17 cellular contexts compared by ENCODE assay signal in genomic region chr11:78425436-78425835, GRCh38. TPM values are rescaled to one million over a fixed set of nuclear protein-coding genes. Genes with fewer than 3 reads are reported as not detected.
DNase-seq lines count a peak whose midpoint lies in the region; ATAC-seq and TF ChIP-seq lines count a peak whose summit lies in the region.
"Had no signal": no experiment of that assay in that cellular context is flagged by ENCODE, and none has a peak within 500 bp of the region (broad histone marks: within the 10 kb centered on the region; RNA-seq: fewer than 3 reads in every experiment).

No MANE protein-coding gene starts in this region.

- no peak for TF ChIP-seq EP300 in upper lobe of left lung (IDR thresholded peaks at IDR 0.05)

- H3K4me1 Mint-ChIP-seq in endodermal cell: peaks cover 51% of the 10 kb centered on the region

- no peaks in the 10 kb centered on the region for H3K27me3 Mint-ChIP-seq in endodermal cell (ENCODE audit: insufficient read depth)
- H3K27me3 Mint-ChIP-seq: IgD-negative memory B cell had no signal

- no peak for TF ChIP-seq POLR2A in upper lobe of left lung (IDR thresholded peaks at IDR 0.05)

- H3K27ac ChIP-seq in right cardiac atrium (ENCODE audit: low read length) (no peak overlapping the region), lower lobe of right lung (peak overlapping the region; percentile 54), upper lobe of left lung (peak overlapping the region; percentile 59 to 73 (median 60)), endodermal cell (ENCODE audit: low read depth, low read length) (no peak overlapping the region)
- H3K27ac ChIP-seq: parathyroid adenoma had no signal

- H3K4me3 ChIP-seq in right cardiac atrium (ENCODE audit: low read length): no peak overlapping the region
- no peak overlapping the region for H3K4me3 ChIP-seq in lower lobe of right lung
- no peak overlapping the region for H3K4me3 ChIP-seq in upper lobe of left lung
- H3K4me3 ChIP-seq in endodermal cell (ENCODE audit: low read length): no peak overlapping the region
- H3K4me3 ChIP-seq: MG63 had no signal

- H3K36me3 ChIP-seq in lower lobe of right lung (no peaks in the 10 kb centered on the region), upper lobe of left lung (no peaks in the 10 kb centered on the region), endodermal cell (ENCODE audit: control insufficient read depth, insufficient read depth, low read length) (no peaks in the 10 kb centered on the region)
- H3K36me3 ChIP-seq: MG63 had no signal

- H3K9me3 Mint-ChIP-seq in endodermal cell: no peaks in the 10 kb centered on the region
- H3K9me3 Mint-ChIP-seq: CD4-positive, CD25-positive, alpha-beta regulatory T cell; IgD-negative memory B cell; naive thymus-derived CD8-positive, alpha-beta T cell; WTC11 had no signal

- peak; percentile 42 for ATAC-seq in left ventricle myocardium superior
- no peak for ATAC-seq in right cardiac atrium
- peak; percentile 50; the same call in 2 of the 3 replicates for ATAC-seq in SK-N-SH treated with all-trans-retinoic acid at 6 μM for 48 hours
- ATAC-seq in lower lobe of right lung: no peak
- ATAC-seq in upper lobe of left lung (ENCODE audit: low FRiP score in 2 of 2): peak in 1 of 2 donors; percentile 32
- ATAC-seq: naive thymus-derived CD8-positive, alpha-beta T cell; WTC11 had no signal

- H3K9ac ChIP-seq in endodermal cell (ENCODE audit: extremely low read depth, low read length, poor library complexity, severe bottlenecking): no peak overlapping the region
- H3K9ac ChIP-seq: parathyroid adenoma had no signal

- H3K36me3 Mint-ChIP-seq in endodermal cell (ENCODE audit: low read depth): no peaks in the 10 kb centered on the region
- H3K36me3 Mint-ChIP-seq: WTC11 had no signal

- H3K4me1 ChIP-seq in right cardiac atrium (ENCODE audit: control insufficient read depth, insufficient read depth, low read length): no peaks in the 10 kb centered on the region
- H3K4me1 ChIP-seq in lower lobe of right lung: peaks cover 19% of the 10 kb centered on the region
- peaks cover 0 to 11% (median 4%) of the 10 kb centered on the region in 4 donors for H3K4me1 ChIP-seq in upper lobe of left lung
- H3K4me1 ChIP-seq in endodermal cell (ENCODE audit: control insufficient read depth, insufficient read depth, low read length): peaks cover 22% of the 10 kb centered on the region
- H3K4me1 ChIP-seq: parathyroid adenoma had no signal

- H3K9me3 ChIP-seq in right cardiac atrium (ENCODE audit: control insufficient read depth, low read length): no peaks in the 10 kb centered on the region
- no peaks in the 10 kb centered on the region for H3K9me3 ChIP-seq in lower lobe of right lung
- no peaks in the 10 kb centered on the region for H3K9me3 ChIP-seq in upper lobe of left lung
- no peaks in the 10 kb centered on the region for H3K9me3 ChIP-seq in endodermal cell (ENCODE audit: control insufficient read depth, low read length)
- H3K9me3 ChIP-seq: MG63 had no signal

- no peak overlapping the region for H3K27ac Mint-ChIP-seq in endodermal cell
- H3K27ac Mint-ChIP-seq: CD4-positive, CD25-positive, alpha-beta regulatory T cell had no signal

- no peak for DNase-seq in left ventricle myocardium superior
- no peak for DNase-seq in right cardiac atrium
- DNase-seq in lower lobe of right lung: no peak
- DNase-seq in upper lobe of left lung: no peak
- no peak for DNase-seq in stimulated activated CD4-positive, alpha-beta T cell treated with anti-CD3 and anti-CD28 coated beads, Interleukin-15, amount 100 ng/mL, for 24 hours
- no peak for DNase-seq in stimulated activated CD4-positive, alpha-beta T cell treated with anti-CD3 and anti-CD28 coated beads, Interleukin-4, amount 100 ng/mL, for 24 hours
- DNase-seq in endodermal cell: no peak
- DNase-seq: activated CD4-positive, alpha-beta T cell treated with anti-CD3 and anti-CD28 coated beads, Interleukin-2, amount 50 U/mL, for 48 hours; MG63; naive thymus-derived CD8-positive, alpha-beta T cell; NCI-H1436 treated with DMSO at 0.1 percent for 48 hours; NCI-H748 treated with DMSO at 0.1 percent for 48 hours had no signal

- H3K27me3 ChIP-seq in right cardiac atrium (ENCODE audit: control insufficient read depth, insufficient read depth) (no peaks in the 10 kb centered on the region), lower lobe of right lung (ENCODE audit: low read depth) (no peaks in the 10 kb centered on the region), upper lobe of left lung (no peaks in the 10 kb centered on the region), endodermal cell (ENCODE audit: control insufficient read depth, insufficient read depth, low read length, poor library complexity, severe bottlenecking) (no peaks in the 10 kb centered on the region)
- H3K27me3 ChIP-seq: MG63 had no signal

- intact Hi-C loops in left ventricle myocardium superior (cut with micrococcal nuclease) (no loop called here), right cardiac atrium (cut with DNase I) (loop anchor here in 3 of 4 donors (10.0 kb wide), 1 partner anchor 139 kb away; no protein-coding TSS in a partner anchor), lower lobe of right lung (cut with DNase I) (no loop called here)

- 39% methylated on average over 3 of the region's 3 CpGs for WGBS in right cardiac atrium
- WGBS in upper lobe of left lung, 2 donors: 55 to 59% methylated on average over 3 of the region's 3 CpGs
- 78 to 97% methylated on average over 2 to 3 of the region's 3 CpGs for WGBS in endodermal cell (ENCODE audit: insufficient coverage in 1 of 2, insufficient read length in 1 of 2), 2 experiments

- TF ChIP-seq CTCF in lower lobe of right lung (IDR thresholded peaks at IDR 0.05) (no peak), upper lobe of left lung (IDR thresholded peaks at IDR 0.05) (no peak), endodermal cell (conservative IDR thresholded peaks at IDR 0.05) (no peak)

- H3K4me3 Mint-ChIP-seq in endodermal cell: no peak overlapping the region
- H3K4me3 Mint-ChIP-seq: CD4-positive, CD25-positive, alpha-beta regulatory T cell; WTC11 had no signal

TF ChIP-seq in SK-N-SH treated with all-trans-retinoic acid at 6 μM for 48 hours, 23 proteins besides CTCF, POLR2A, EP300 and RAD21 (continues in another document):
- TF ChIP-seq ESRRG (CRISPR knock-in tag; IDR thresholded peaks at IDR 0.05) (no peak), CSRNP3 (CRISPR knock-in tag; IDR thresholded peaks at IDR 0.05) (no peak), ZFP30 (CRISPR knock-in tag; IDR thresholded peaks at IDR 0.05) (no peak), ISL1 (CRISPR knock-in tag; IDR thresholded peaks at IDR 0.05) (no peak), PATZ1 (CRISPR knock-in tag; IDR thresholded peaks at IDR 0.05; ENCODE audit: borderline replicate concordance) (no peak), SNAI2 (CRISPR knock-in tag; IDR thresholded peaks at IDR 0.05) (peak; percentile 66; the same call in 1 of the 2 replicates), ZNF8 (CRISPR knock-in tag; IDR thresholded peaks at IDR 0.05) (peak; percentile 74; the same call in 1 of the 2 replicates)

RNA-seq across cellular contexts. Expression of gene GAB2, which starts 7.8 kb away (rescaled TPM):
- total RNA-seq in left ventricle myocardium superior (17.2 TPM), right cardiac atrium (10 to 100 TPM; 16.9 to 37.3 (median 24.3) TPM), lower lobe of right lung (64.2 TPM), upper lobe of left lung (10 to 100 TPM; 40.9 to 76.6 (median 50.4) TPM), endodermal cell (10 to 100 TPM; 26.9 to 62.8 TPM)
- 7.5 TPM for polyA plus RNA-seq in right cardiac atrium
- 23.2 TPM for polyA plus RNA-seq in endodermal cell (2013, experiment 1 of 2)
- 27.1 TPM for polyA plus RNA-seq in endodermal cell (2013, experiment 2 of 2)

Comparison
In these comparisons a context has a peak if more than half of its experiments do, and no peak if none do; other contexts are left out.
1. ATAC-seq: peak in left ventricle myocardium superior (single experiment) and SK-N-SH treated with all-trans-retinoic acid at 6 μM for 48 hours (single experiment); none in right cardiac atrium (0 of 2) and lower lobe of right lung (0 of 2).
2. intact Hi-C loops: an anchor here in right cardiac atrium (10.0 kb wide); none called in left ventricle myocardium superior and lower lobe of right lung.
3. H3K27ac ChIP-seq: peak in lower lobe of right lung (single experiment) and upper lobe of left lung (4 of 4); none in right cardiac atrium (single experiment) and endodermal cell (single experiment).